ENCODE assay signal across 9 cellular contexts in the genomic region with DNA sequence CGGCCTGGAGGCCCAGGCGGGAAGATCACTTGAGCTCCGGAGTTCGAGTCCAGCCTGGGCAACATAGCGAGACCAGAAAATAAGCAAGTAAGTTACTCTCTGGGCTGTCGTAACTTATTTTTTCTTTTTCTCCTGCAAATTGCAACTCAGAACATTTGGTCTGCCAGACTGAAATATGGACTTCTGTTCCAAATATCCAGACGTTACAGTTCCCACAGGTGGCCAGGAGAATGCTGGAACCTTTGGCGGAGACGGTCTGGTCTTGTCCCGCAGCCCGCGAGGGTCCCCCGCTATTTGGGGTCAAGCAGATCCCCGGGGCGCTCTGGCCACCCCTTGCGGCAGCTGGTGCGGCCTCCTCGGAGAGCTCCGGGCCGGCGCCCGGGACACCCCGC. TPM values are rescaled to one million over a fixed set of nuclear protein-coding genes. Genes with fewer than 3 reads are reported as not detected.
DNase-seq lines count a peak whose midpoint lies in the region; ATAC-seq and TF ChIP-seq lines count a peak whose summit lies in the region.
"Had no signal": no experiment of that assay in that cellular context is flagged by ENCODE, and none has a peak within 500 bp of the region (broad histone marks: within the 10 kb centered on the region; RNA-seq: fewer than 3 reads in every experiment).

No MANE protein-coding gene starts in this region.

- H3K4me1 Mint-ChIP-seq in neural progenitor cell, result peaks cover 9% of the 10 kb centered on the region

- H3K4me3 Mint-ChIP-seq in neural progenitor cell, result peak overlapping the region; percentile 85

- peaks cover 15% of the 10 kb centered on the region for H3K27me3 Mint-ChIP-seq in neural progenitor cell (ENCODE audit: insufficient read depth, low read depth)

- H3K27ac Mint-ChIP-seq in neural progenitor cell, result no peak overlapping the region

- H3K9me3 ChIP-seq in BLaER1, result no peaks in the 10 kb centered on the region
- H3K9me3 ChIP-seq in OCI-LY1 (ENCODE audit: low read length), result no peaks in the 10 kb centered on the region
- no peaks in the 10 kb centered on the region for H3K9me3 ChIP-seq in endocrine pancreas (ENCODE audit: control insufficient read depth, low read length)
- no peaks in the 10 kb centered on the region for H3K9me3 ChIP-seq in neural progenitor cell (ENCODE audit: low read depth)

- H3K36me3 Mint-ChIP-seq in neural progenitor cell, result no peaks in the 10 kb centered on the region

- H3K79me2 ChIP-seq in OCI-LY1 (ENCODE audit: insufficient read depth, low read length) (no peaks in the 10 kb centered on the region), neural progenitor cell (ENCODE audit: low read depth) (no peaks in the 10 kb centered on the region)

- no peaks in the 10 kb centered on the region for H3F3A ChIP-seq in OCI-LY1 (ENCODE audit: insufficient read depth, low read length)
- peaks cover 18% of the 10 kb centered on the region for H3F3A ChIP-seq in neural progenitor cell (ENCODE audit: low read depth)

- H3K27ac ChIP-seq in BLaER1, result no peak overlapping the region
- no peak overlapping the region for H3K27ac ChIP-seq in OCI-LY1 (ENCODE audit: low read depth, low read length, poor library complexity, severe bottlenecking)
- no peak overlapping the region for H3K27ac ChIP-seq in neural progenitor cell

- H3K4me3 ChIP-seq in BLaER1, result peak overlapping the region; percentile 72
- H3K4me3 ChIP-seq in OCI-LY1 (ENCODE audit: low read depth, low read length, poor library complexity, severe bottlenecking), result peak overlapping the region; percentile 27
- peak overlapping the region; percentile 40 for H3K4me3 ChIP-seq in endocrine pancreas (ENCODE audit: control insufficient read depth, insufficient read depth, low read length)
- peak overlapping the region; percentile 72 for H3K4me3 ChIP-seq in neural progenitor cell

- no peaks in the 10 kb centered on the region for H4K20me1 ChIP-seq in BLaER1
- no peaks in the 10 kb centered on the region for H4K20me1 ChIP-seq in OCI-LY1 (ENCODE audit: insufficient read depth, low read length)
- no peaks in the 10 kb centered on the region for H4K20me1 ChIP-seq in neural progenitor cell (ENCODE audit: low read depth)

- H3K27me3 ChIP-seq in BLaER1 (peaks cover 30% of the 10 kb centered on the region), OCI-LY1 (ENCODE audit: insufficient read depth, low read length) (no peaks in the 10 kb centered on the region), endocrine pancreas (ENCODE audit: control insufficient read depth, insufficient read depth, low read length) (no peaks in the 10 kb centered on the region), neural progenitor cell (peaks cover 20% of the 10 kb centered on the region)

- no peak for ATAC-seq in HG02970 (IDR thresholded peaks at IDR 0.05; ENCODE audit: low FRiP score, unreplicated experiment)

- H3K9ac ChIP-seq in BLaER1 (peak overlapping the region; percentile 67), OCI-LY1 (ENCODE audit: low read length) (no peak overlapping the region), endocrine pancreas (ENCODE audit: control insufficient read depth, insufficient read depth, low read length) (peak overlapping the region; percentile 48), neural progenitor cell (peak overlapping the region; percentile 29)

- TF ChIP-seq CTCF in OCI-LY1 (IDR thresholded peaks at IDR 0.05; ENCODE audit: low read length) (no peak), neural progenitor cell (IDR thresholded peaks at IDR 0.05) (no peak)

- H3K4me1 ChIP-seq in BLaER1, result no peaks in the 10 kb centered on the region
- H3K4me1 ChIP-seq in OCI-LY1 (ENCODE audit: insufficient read depth, low read length, severe bottlenecking), result no peaks in the 10 kb centered on the region
- H3K4me1 ChIP-seq in endocrine pancreas (ENCODE audit: control insufficient read depth, insufficient read depth, low read length), result no peaks in the 10 kb centered on the region
- H3K4me1 ChIP-seq in neural progenitor cell, result no peaks in the 10 kb centered on the region

- H2AFZ ChIP-seq in OCI-LY1 (ENCODE audit: low read length) (no peak overlapping the region), neural progenitor cell (replicated peaks) (peak overlapping the region; percentile 97)

- H3K36me3 ChIP-seq in BLaER1 (no peaks in the 10 kb centered on the region), OCI-LY1 (ENCODE audit: insufficient read depth, low read length) (no peaks in the 10 kb centered on the region), endocrine pancreas (ENCODE audit: control insufficient read depth, insufficient read depth, low read length) (no peaks in the 10 kb centered on the region), neural progenitor cell (no peaks in the 10 kb centered on the region)

- H3K9me2 ChIP-seq in OCI-LY1 (ENCODE audit: low read depth, low read length), result no peaks in the 10 kb centered on the region

- DNase-seq in neural progenitor cell (ENCODE audit: low spot score) (no peak), kidney glomerular epithelial cell (lab: John Stamatoyannopoulos, UW) (no peak), SKM-1 (lab: John Stamatoyannopoulos, UW; ENCODE audit: unreplicated experiment) (no peak), NCI-H1417 (lab: John Stamatoyannopoulos, UW) (no peak)
- DNase-seq: SHP77 treated with DMSO at 0.1 percent for 48 hours had no signal

- no peaks in the 10 kb centered on the region for H3K9me3 Mint-ChIP-seq in neural progenitor cell

- H3K4me2 ChIP-seq in BLaER1 (peak overlapping the region; percentile 97), OCI-LY1 (ENCODE audit: low read length) (peak overlapping the region; percentile 56), neural progenitor cell (peak overlapping the region; percentile 83)

RNA-seq across cellular contexts. Expression of a gene that starts 0.5 kb away (rescaled TPM):
- 10.1 and 17.6 TPM in 2 replicates for total RNA-seq in neural progenitor cell (ENCODE audit: low replicate concordance)

RNA-seq across cellular contexts. Expression of a gene that starts 44.1 kb away (rescaled TPM):
- 0.12 TPM in 1 of 2 replicates, not detected in the other for total RNA-seq in neural progenitor cell (ENCODE audit: low replicate concordance)
